Comparison of ENCODE assay signal across 29 cellular contexts in the genomic region with DNA sequence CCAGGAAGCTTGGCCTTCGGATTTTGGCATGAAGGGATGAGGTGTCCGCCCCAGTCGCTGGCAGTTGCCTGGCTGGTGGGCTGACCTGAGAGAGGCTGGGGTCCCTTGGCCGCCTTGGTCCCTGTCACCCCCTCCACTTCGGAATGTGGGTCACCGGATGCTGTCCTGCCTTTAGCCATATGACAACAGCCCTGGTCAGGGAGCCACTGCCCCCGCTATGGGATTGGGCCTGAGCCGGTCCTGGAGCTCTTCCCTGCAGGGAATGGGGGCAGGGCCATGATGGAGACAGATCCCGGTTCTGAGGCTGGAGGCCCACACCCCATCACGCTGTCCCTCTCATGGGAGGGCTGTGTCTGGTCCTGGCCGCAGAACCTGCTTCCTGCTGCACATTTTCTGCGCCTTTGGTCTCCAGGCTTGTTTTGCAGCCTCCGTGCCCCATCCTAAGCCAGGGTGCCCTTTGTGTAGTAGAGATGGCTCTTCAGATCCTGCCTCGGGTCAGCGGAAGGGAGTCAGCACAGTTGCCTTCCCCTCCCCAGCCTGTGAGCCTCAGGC. TPM values are rescaled to one million over a fixed set of nuclear protein-coding genes. Genes with fewer than 3 reads are reported as not detected.
DNase-seq lines count a peak whose midpoint lies in the region; ATAC-seq and TF ChIP-seq lines count a peak whose summit lies in the region.
"Had no signal": no experiment of that assay in that cellular context is flagged by ENCODE, and none has a peak within 500 bp of the region (broad histone marks: within the 10 kb centered on the region; RNA-seq: fewer than 3 reads in every experiment).

No MANE protein-coding gene starts in this region.

- TF ChIP-seq CTCF in SK-N-SH (IDR thresholded peaks at IDR 0.05) (no peak), RWPE1 (conservative IDR thresholded peaks at IDR 0.05; ENCODE audit: low read depth) (no peak), lower lobe of right lung (IDR thresholded peaks at IDR 0.05) (no peak)

- no peaks in the 10 kb centered on the region for H3K9me2 ChIP-seq in SK-N-SH

- H3K4me1 ChIP-seq in SK-N-SH (ENCODE audit: control insufficient read depth in 1 of 2, insufficient read depth in 2 of 2, low read depth in 1 of 2, low read length in 1 of 2) (peaks cover 0 to 16% of the 10 kb centered on the region in 2 experiments; a peak in 3 of 4 replicates), lower lobe of right lung (no peaks in the 10 kb centered on the region)
- H3K4me1 ChIP-seq: adrenal gland, right lobe of liver had no signal

- CTCF ChIA-PET in SK-N-SH (lab: Yijun Ruan, JAX) = interaction anchor here (1.2 to 2.1 kb wide), 2 partner anchors 23 to 176 kb away, joined by 4 to 8 read pairs; a partner anchor contains a TSS
- CTCF ChIA-PET in RWPE1 (lab: Yijun Ruan, JAX) = interaction anchor here (0.6 kb wide), 1 partner anchor 51 kb away, joined by 3 read pairs; no protein-coding TSS in a partner anchor

- H3K4me3 ChIP-seq in SK-N-SH (ENCODE audit: low read depth in 2 of 2, low read length in 1 of 2) (no peak overlapping the region), lower lobe of right lung (no peak overlapping the region)
- H3K4me3 ChIP-seq: adrenal gland, GM23248, right lobe of liver, tibial nerve had no signal

- 87% methylated on average over 3 of the region's 15 CpGs for WGBS in SK-N-SH (ENCODE audit: low lambda C conversion rate)

- H3K4me2 ChIP-seq in SK-N-SH = no peak overlapping the region

- peaks cover 38% of the 10 kb centered on the region for H3F3A ChIP-seq in SK-N-SH (replicated peaks; ENCODE audit: insufficient read depth)

- H3K27me3 ChIP-seq in SK-N-SH (ENCODE audit: insufficient read depth) = no peaks in the 10 kb centered on the region
- no peaks in the 10 kb centered on the region for H3K27me3 ChIP-seq in lower lobe of right lung (ENCODE audit: low read depth)
- H3K27me3 ChIP-seq: adrenal gland, brain microvascular endothelial cell, right lobe of liver, tibial nerve had no signal

- no peak overlapping the region for H2AFZ ChIP-seq in SK-N-SH (ENCODE audit: low read depth)
- H2AFZ ChIP-seq: GM23248 had no signal

- H4K20me1 ChIP-seq in SK-N-SH (ENCODE audit: insufficient read depth) = no peaks in the 10 kb centered on the region; the same call in 1 of the 2 replicates

- ATAC-seq in SK-N-SH treated with all-trans-retinoic acid at 6 μM for 48 hours (no peak), lower lobe of right lung (no peak), sciatic nerve (peak; percentile 25), GM18861 (IDR thresholded peaks at IDR 0.05; ENCODE audit: unreplicated experiment) (no peak), HG02938 (IDR thresholded peaks at IDR 0.05; ENCODE audit: unreplicated experiment) (no peak)
- ATAC-seq: activated CD8-positive, alpha-beta memory T cell treated with anti-CD3 and anti-CD28 coated beads, Interleukin-2, amount 10 ng/mL, durations not matched to agents 7 days and 5 days; activated T-cell treated with anti-CD3 and anti-CD28 coated beads, Interleukin-2, amount 50 U/mL, for 72 hours; left lobe of liver; Panc1; right lobe of liver had no signal

- H3K9ac ChIP-seq in SK-N-SH = no peak overlapping the region
- H3K9ac ChIP-seq: GM23248 had no signal

- H3K27ac ChIP-seq in SK-N-SH (ENCODE audit: low read depth in 2 of 2, low read length in 1 of 2) (no peak overlapping the region; a peak in 1 of 4 replicates), RWPE1 (peak overlapping the region; percentile 1; the same call in 1 of the 2 replicates), lower lobe of right lung (no peak overlapping the region)
- H3K27ac ChIP-seq: 22Rv1, adrenal gland, brain microvascular endothelial cell, C4-2B, GM23248, right lobe of liver, tibial nerve, WERI-Rb-1 had no signal

- POLR2A ChIA-PET in SK-N-SH (lab: Yijun Ruan, JAX) = no interaction called here
- POLR2A ChIA-PET in RWPE1 (lab: Yijun Ruan, JAX; ENCODE audit: low non-redundant PET) = no interaction called here

- intact Hi-C loops in lower lobe of right lung (cut with DNase I) (no loop called here), sciatic nerve (cut with DNase I) (no loop called here)

- TF ChIP-seq EP300 in SK-N-SH (IDR thresholded peaks at IDR 0.05; ENCODE audit: borderline replicate concordance in 1 of 2, low read depth in 1 of 2, low read length in 1 of 2) = no peak

- H3K9me3 ChIP-seq in SK-N-SH (no peaks in the 10 kb centered on the region), lower lobe of right lung (no peaks in the 10 kb centered on the region)
- H3K9me3 ChIP-seq: adrenal gland, right lobe of liver, tibial nerve had no signal

- H3K79me2 ChIP-seq in SK-N-SH (ENCODE audit: insufficient read depth) = peaks cover 51% of the 10 kb centered on the region

- H3K36me3 ChIP-seq in SK-N-SH (replicated peaks in 1 of 2; ENCODE audit: control insufficient read depth in 1 of 2, insufficient read depth in 2 of 2, low read length in 1 of 2) = peaks cover 73 to 78% of the 10 kb centered on the region in 2 experiments
- peaks cover 100% of the 10 kb centered on the region for H3K36me3 ChIP-seq in lower lobe of right lung
- H3K36me3 ChIP-seq: WERI-Rb-1 had no signal

- TF ChIP-seq RAD21 in SK-N-SH (IDR thresholded peaks at IDR 0.05; ENCODE audit: low read length) = no peak

- DNase-seq in SK-N-SH (peak; percentile 20), RWPE1 (ENCODE audit: low spot score) (no peak), lower lobe of right lung (peak; percentile 27), sciatic nerve (ENCODE audit: low spot score) (no peak), T-helper 1 cell (no peak)
- DNase-seq: activated CD4-positive, alpha-beta T cell treated with anti-CD3 and anti-CD28 coated beads, Interleukin-2, amount 50 U/mL, for 1 hour; activated CD8-positive, alpha-beta memory T cell treated with anti-CD3 and anti-CD28 coated beads, Interleukin-2, amount 10 ng/mL, durations not matched to agents 7 days and 5 days; activated naive CD4-positive, alpha-beta T cell treated with Interleukin-2 at 50 U/mL for 16 hours; activated T-cell treated with anti-CD3 and anti-CD28 coated beads, Interleukin-2, amount 50 U/mL, for 72 hours; adrenal gland; brain microvascular endothelial cell; DMS79; GM23248; immature natural killer cell; mesendoderm; NCI-H1436 treated with DMSO at 0.1 percent for 48 hours; NCI-H748 treated with DMSO at 0.1 percent for 48 hours; SHP77 treated with DMSO at 0.1 percent for 48 hours; stimulated activated CD4-positive, alpha-beta T cell treated with anti-CD3 and anti-CD28 coated beads, Interleukin-2, amount 100 ng/mL, for 48 hours; WERI-Rb-1 had no signal

TF ChIP-seq in SK-N-SH, 30 proteins besides CTCF, POLR2A, EP300 and RAD21 (continues in another document):
- TF ChIP-seq EZH2phosphoT487 (IDR thresholded peaks at IDR 0.05; ENCODE audit: borderline replicate concordance, low read depth) = no peak
- no peak for TF ChIP-seq MEF2A (IDR thresholded peaks at IDR 0.05; ENCODE audit: borderline replicate concordance, low read depth)
- no peak for TF ChIP-seq RFX5 (IDR thresholded peaks at IDR 0.05; ENCODE audit: low read length)
- no peak for TF ChIP-seq JUND (IDR thresholded peaks at IDR 0.05)
- TF ChIP-seq, protein P1, sequence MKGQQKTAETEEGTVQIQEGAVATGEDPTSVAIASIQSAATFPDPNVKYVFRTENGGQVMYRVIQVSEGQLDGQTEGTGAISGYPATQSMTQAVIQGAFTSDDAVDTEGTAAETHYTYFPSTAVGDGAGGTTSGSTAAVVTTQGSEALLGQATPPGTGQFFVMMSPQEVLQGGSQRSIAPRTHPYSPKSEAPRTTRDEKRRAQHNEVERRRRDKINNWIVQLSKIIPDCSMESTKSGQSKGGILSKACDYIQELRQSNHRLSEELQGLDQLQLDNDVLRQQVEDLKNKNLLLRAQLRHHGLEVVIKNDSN (IDR thresholded peaks at IDR 0.05; ENCODE audit: borderline replicate concordance, low read depth) = no peak
- no peak for TF ChIP-seq FOSL2 (IDR thresholded peaks at IDR 0.05; ENCODE audit: borderline replicate concordance, low read depth)

TF ChIP-seq in SK-N-SH treated with all-trans-retinoic acid at 6 μM for 48 hours, 23 proteins besides CTCF, POLR2A, EP300 and RAD21 (continues in another document):
- TF ChIP-seq ZFP30 (CRISPR knock-in tag; IDR thresholded peaks at IDR 0.05) (no peak), ZFP3 (CRISPR knock-in tag; IDR thresholded peaks at IDR 0.05) (no peak), OSR1 (CRISPR knock-in tag; IDR thresholded peaks at IDR 0.05) (no peak), PPARA (CRISPR knock-in tag; IDR thresholded peaks at IDR 0.05; ENCODE audit: borderline replicate concordance) (no peak), ZNF565 (CRISPR knock-in tag; conservative IDR thresholded peaks at IDR 0.05; ENCODE audit: low read depth) (no peak)
- TF ChIP-seq, protein P2, sequence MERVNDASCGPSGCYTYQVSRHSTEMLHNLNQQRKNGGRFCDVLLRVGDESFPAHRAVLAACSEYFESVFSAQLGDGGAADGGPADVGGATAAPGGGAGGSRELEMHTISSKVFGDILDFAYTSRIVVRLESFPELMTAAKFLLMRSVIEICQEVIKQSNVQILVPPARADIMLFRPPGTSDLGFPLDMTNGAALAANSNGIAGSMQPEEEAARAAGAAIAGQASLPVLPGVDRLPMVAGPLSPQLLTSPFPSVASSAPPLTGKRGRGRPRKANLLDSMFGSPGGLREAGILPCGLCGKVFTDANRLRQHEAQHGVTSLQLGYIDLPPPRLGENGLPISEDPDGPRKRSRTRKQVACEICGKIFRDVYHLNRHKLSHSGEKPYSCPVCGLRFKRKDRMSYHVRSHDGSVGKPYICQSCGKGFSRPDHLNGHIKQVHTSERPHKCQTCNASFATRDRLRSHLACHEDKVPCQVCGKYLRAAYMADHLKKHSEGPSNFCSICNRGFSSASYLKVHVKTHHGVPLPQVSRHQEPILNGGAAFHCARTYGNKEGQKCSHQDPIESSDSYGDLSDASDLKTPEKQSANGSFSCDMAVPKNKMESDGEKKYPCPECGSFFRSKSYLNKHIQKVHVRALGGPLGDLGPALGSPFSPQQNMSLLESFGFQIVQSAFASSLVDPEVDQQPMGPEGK (CRISPR knock-in tag; IDR thresholded peaks at IDR 0.05; ENCODE audit: borderline replicate concordance) = no peak
- TF ChIP-seq, protein P3, sequence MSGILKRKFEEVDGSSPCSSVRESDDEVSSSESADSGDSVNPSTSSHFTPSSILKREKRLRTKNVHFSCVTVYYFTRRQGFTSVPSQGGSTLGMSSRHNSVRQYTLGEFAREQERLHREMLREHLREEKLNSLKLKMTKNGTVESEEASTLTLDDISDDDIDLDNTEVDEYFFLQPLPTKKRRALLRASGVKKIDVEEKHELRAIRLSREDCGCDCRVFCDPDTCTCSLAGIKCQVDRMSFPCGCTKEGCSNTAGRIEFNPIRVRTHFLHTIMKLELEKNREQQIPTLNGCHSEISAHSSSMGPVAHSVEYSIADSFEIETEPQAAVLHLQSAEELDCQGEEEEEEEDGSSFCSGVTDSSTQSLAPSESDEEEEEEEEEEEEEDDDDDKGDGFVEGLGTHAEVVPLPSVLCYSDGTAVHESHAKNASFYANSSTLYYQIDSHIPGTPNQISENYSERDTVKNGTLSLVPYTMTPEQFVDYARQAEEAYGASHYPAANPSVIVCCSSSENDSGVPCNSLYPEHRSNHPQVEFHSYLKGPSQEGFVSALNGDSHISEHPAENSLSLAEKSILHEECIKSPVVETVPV (CRISPR knock-in tag; IDR thresholded peaks at IDR 0.05) = no peak

RNA-seq across cellular contexts. Expression of a gene that starts 22.6 kb away (rescaled TPM):
- 33.0 and 59.7 TPM in 2 replicates for polyA plus RNA-seq in SK-N-SH (2012; rRNA removed)
- 22.0 and 28.4 TPM in 2 replicates for polyA plus RNA-seq in SK-N-SH (2012; cell fraction: cytosol; rRNA removed)
- polyA plus RNA-seq in SK-N-SH (2012; cell fraction: nucleus; rRNA removed) = 122 and 146 TPM in 2 replicates
- total RNA-seq in lower lobe of right lung (78.5 TPM), sciatic nerve (87.7 TPM)

Comparison
In these comparisons a context has a peak if more than half of its experiments do, and no peak if none do; other contexts are left out.
1. DNase-seq: peak in SK-N-SH (single experiment) and lower lobe of right lung (single experiment); none in RWPE1 (single experiment), sciatic nerve (single experiment) and T-helper 1 cell (0 of 5).